In genomic region chr11:114846040-114846791, GRCh38 we compare ENCODE assay signal across 11 cellular contexts.
DNase-seq lines count a peak whose midpoint lies in the region; ATAC-seq and TF ChIP-seq lines count a peak whose summit lies in the region.
"Had no signal": no experiment of that assay in that cellular context is flagged by ENCODE, and none has a peak within 500 bp of the region (broad histone marks: within the 10 kb centered on the region; RNA-seq: fewer than 3 reads in every experiment).

No MANE protein-coding gene starts in this region.

- no peaks in the 10 kb centered on the region for H3K4me1 Mint-ChIP-seq in activated naive CD8-positive, alpha-beta T cell treated with anti-CD3 and anti-CD28 coated beads, Interleukin-2, amount 50 U/mL, for 24 hours

- no peak overlapping the region for H3K27ac Mint-ChIP-seq in activated naive CD8-positive, alpha-beta T cell treated with anti-CD3 and anti-CD28 coated beads, Interleukin-2, amount 50 U/mL, for 24 hours
- H3K27ac Mint-ChIP-seq: activated naive CD8-positive, alpha-beta T cell had no signal

- no peak for TF ChIP-seq CTCF in fibroblast of villous mesenchyme (IDR thresholded peaks at IDR 0.05; ENCODE audit: insufficient read depth, low read depth, low read length)

- H3K4me3 ChIP-seq in fibroblast of villous mesenchyme (ENCODE audit: low read depth, low read length): no peak overlapping the region

- peak; percentile 26 for DNase-seq in DMS153 (lab: John Stamatoyannopoulos, UW)
- DNase-seq in DMS153 treated with DMSO at 0.1 percent for 48 hours (lab: John Stamatoyannopoulos, UW; ENCODE audit: unreplicated experiment): no peak
- peak; percentile 30 for DNase-seq in NCI-H69 (lab: John Stamatoyannopoulos, UW)
- DNase-seq in fibroblast of villous mesenchyme (ENCODE audit: low read depth): peak; percentile 7
- peak; percentile 35 for DNase-seq in putamen (ENCODE audit: low spot score)
- no peak for DNase-seq in Kasumi-1 (lab: John Stamatoyannopoulos, UW)
- no peak for DNase-seq in activated naive CD8-positive, alpha-beta T cell treated with anti-CD3 and anti-CD28 coated beads, Interleukin-2, amount 50 U/mL, for 24 hours
- DNase-seq: NCI-H1417 treated with DMSO at 0.1 percent for 48 hours; stimulated activated CD4-positive, alpha-beta T cell treated with anti-CD3 and anti-CD28 coated beads, Interleukin-2, amount 100 ng/mL, for 24 hours had no signal

- H3K9me3 Mint-ChIP-seq in activated naive CD8-positive, alpha-beta T cell treated with anti-CD3 and anti-CD28 coated beads, Interleukin-2, amount 50 U/mL, for 24 hours: no peaks in the 10 kb centered on the region

- no peak overlapping the region for H3K4me3 Mint-ChIP-seq in activated naive CD8-positive, alpha-beta T cell treated with anti-CD3 and anti-CD28 coated beads, Interleukin-2, amount 50 U/mL, for 24 hours
- H3K4me3 Mint-ChIP-seq: activated naive CD8-positive, alpha-beta T cell had no signal

- H3K36me3 Mint-ChIP-seq in activated naive CD8-positive, alpha-beta T cell treated with anti-CD3 and anti-CD28 coated beads, Interleukin-2, amount 50 U/mL, for 24 hours (ENCODE audit: low read depth): no peaks in the 10 kb centered on the region
- H3K36me3 Mint-ChIP-seq: activated naive CD8-positive, alpha-beta T cell had no signal

- ATAC-seq in HG02678 (IDR thresholded peaks at IDR 0.05; ENCODE audit: unreplicated experiment): no peak
- no peak for ATAC-seq in activated naive CD8-positive, alpha-beta T cell treated with anti-CD3 and anti-CD28 coated beads, Interleukin-2, amount 50 U/mL, for 24 hours

- no peaks in the 10 kb centered on the region for H3K27me3 Mint-ChIP-seq in activated naive CD8-positive, alpha-beta T cell treated with anti-CD3 and anti-CD28 coated beads, Interleukin-2, amount 50 U/mL, for 24 hours
- H3K27me3 Mint-ChIP-seq: activated naive CD8-positive, alpha-beta T cell had no signal

Comparison
In these comparisons a context has a peak if more than half of its experiments do, and no peak if none do; other contexts are left out.
1. DNase-seq: peak in DMS153 (single experiment), NCI-H69 (single experiment), fibroblast of villous mesenchyme (single experiment) and putamen (single experiment); none in DMS153 treated with DMSO at 0.1 percent for 48 hours (single experiment), Kasumi-1 (0 of 2) and activated naive CD8-positive, alpha-beta T cell treated with anti-CD3 and anti-CD28 coated beads, Interleukin-2, amount 50 U/mL, for 24 hours (single experiment).